Comparison of ENCODE assay signal across 3 cellular contexts in the genomic region with DNA sequence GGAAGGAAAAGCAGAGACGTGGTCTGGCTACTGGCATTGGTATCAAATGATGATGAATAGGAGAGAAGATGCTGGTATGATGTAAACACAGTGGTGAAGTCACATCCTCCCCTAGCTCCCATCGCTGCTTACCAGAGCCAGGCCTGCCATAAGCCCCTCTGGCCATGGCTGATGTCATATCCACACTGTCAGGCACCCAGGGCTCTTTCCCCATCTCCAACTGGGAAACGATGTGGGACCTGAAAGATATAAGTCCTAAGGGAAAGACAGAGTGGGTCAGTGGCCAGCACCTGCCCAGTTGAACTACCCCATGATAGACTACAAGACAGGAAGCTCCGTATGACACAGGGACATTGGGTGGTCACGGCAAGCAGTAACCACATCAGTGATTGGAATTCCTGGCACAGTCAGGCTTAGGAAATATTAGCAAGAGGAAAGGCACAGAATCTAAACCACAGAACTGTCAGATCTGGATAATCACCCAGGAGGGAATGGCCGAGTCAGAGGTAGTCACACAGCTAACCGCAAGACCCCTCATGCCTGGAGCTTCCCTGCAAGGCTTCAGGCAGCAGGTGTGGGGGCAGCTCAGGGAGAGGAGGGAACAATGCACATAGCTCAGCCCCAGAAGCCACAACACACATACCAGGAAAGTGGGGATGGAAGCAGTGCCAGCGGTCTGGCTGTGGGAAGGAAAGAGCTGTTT.
TF ChIP-seq lines count a peak whose summit lies in the region.

No MANE protein-coding gene starts in this region.

TF ChIP-seq in SK-N-SH, 30 proteins besides CTCF, POLR2A, EP300 and RAD21:
- no peak for TF ChIP-seq NRF1 (IDR thresholded peaks at IDR 0.05; ENCODE audit: low read depth, low read length)
- no peak for TF ChIP-seq MXI1 (IDR thresholded peaks at IDR 0.05; ENCODE audit: low read depth, low read length)
- 0 out of 2 replicates have a peak, but pooled peaks have one; percentile 18 for TF ChIP-seq TCF12 (IDR thresholded peaks at IDR 0.05)
- peak; percentile 6; the same call in 1 of the 2 replicates for TF ChIP-seq NFIC (IDR thresholded peaks at IDR 0.05; ENCODE audit: borderline replicate concordance)
- no peak for TF ChIP-seq RFX5 (IDR thresholded peaks at IDR 0.05; ENCODE audit: low read length)
TF ChIP-seq in SK-N-SH: peak in this region for 2.

TF ChIP-seq in SK-N-SH treated with all-trans-retinoic acid at 6 μM for 48 hours, 23 proteins besides CTCF, POLR2A, EP300 and RAD21:
- TF ChIP-seq ISL1 (CRISPR knock-in tag; IDR thresholded peaks at IDR 0.05) = no peak
- TF ChIP-seq SNAI2 (CRISPR knock-in tag; IDR thresholded peaks at IDR 0.05) = no peak
- no peak for TF ChIP-seq GLIS3 (CRISPR knock-in tag; IDR thresholded peaks at IDR 0.05)
TF ChIP-seq in SK-N-SH treated with all-trans-retinoic acid at 6 μM for 48 hours: peak in this region for 0.

TF ChIP-seq in IMR-90, 13 proteins besides CTCF, POLR2A, EP300 and RAD21:
- TF ChIP-seq RFX5 (IDR thresholded peaks at IDR 0.05; ENCODE audit: low read depth, low read length) (no peak), FOS (IDR thresholded peaks at IDR 0.05; ENCODE audit: low read depth, low read length) (no peak), MAFK (IDR thresholded peaks at IDR 0.05; ENCODE audit: low read depth, low read length) (no peak), CHD1 (IDR thresholded peaks at IDR 0.05; ENCODE audit: low read depth, low read length) (no peak), MXI1 (IDR thresholded peaks at IDR 0.05; ENCODE audit: borderline replicate concordance, low read depth, low read length) (no peak), MAZ (IDR thresholded peaks at IDR 0.05; ENCODE audit: borderline replicate concordance, low read depth, low read length) (no peak), BHLHE40 (IDR thresholded peaks at IDR 0.05; ENCODE audit: low read depth, low read length) (no peak), NFE2L2 (IDR thresholded peaks at IDR 0.05; ENCODE audit: low read depth, low read length) (no peak), CEBPB (IDR thresholded peaks at IDR 0.05; ENCODE audit: low read depth, low read length) (no peak)
- TF ChIP-seq, protein P1, sequence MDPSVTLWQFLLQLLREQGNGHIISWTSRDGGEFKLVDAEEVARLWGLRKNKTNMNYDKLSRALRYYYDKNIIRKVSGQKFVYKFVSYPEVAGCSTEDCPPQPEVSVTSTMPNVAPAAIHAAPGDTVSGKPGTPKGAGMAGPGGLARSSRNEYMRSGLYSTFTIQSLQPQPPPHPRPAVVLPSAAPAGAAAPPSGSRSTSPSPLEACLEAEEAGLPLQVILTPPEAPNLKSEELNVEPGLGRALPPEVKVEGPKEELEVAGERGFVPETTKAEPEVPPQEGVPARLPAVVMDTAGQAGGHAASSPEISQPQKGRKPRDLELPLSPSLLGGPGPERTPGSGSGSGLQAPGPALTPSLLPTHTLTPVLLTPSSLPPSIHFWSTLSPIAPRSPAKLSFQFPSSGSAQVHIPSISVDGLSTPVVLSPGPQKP (IDR thresholded peaks at IDR 0.05; ENCODE audit: borderline replicate concordance, low read depth, low read length) = no peak
